29 cellular contexts compared by ENCODE assay signal in the genomic region with DNA sequence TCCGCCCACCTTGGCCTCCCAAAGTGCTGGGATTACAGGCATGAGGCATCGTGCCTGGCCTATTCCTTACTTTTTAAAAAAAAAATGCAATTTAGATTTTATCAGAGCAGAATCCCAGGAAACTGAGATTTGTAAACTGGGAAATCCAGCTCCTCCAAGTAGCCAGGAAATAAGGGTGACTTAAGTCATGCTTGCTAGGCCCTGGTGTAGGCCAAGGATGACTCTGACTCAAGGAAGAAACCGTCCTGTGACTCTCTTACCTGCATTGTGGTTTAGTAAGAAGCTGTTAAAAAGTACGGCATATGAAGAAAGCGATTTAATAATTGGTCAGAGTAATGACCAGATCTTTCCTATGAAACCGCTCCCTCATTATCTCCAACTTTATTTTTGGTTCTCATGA.
"Had no signal": no experiment of that assay in that cellular context is flagged by ENCODE, and none has a peak within 500 bp of the region (broad histone marks: within the 10 kb centered on the region; RNA-seq: fewer than 3 reads in every experiment).

No MANE protein-coding gene starts in this region.

- DNase-seq: activated B cell treated with CpG ODN at 0.5 μM for 24 hours; activated CD4-positive, alpha-beta T cell treated with anti-CD3 and anti-CD28 coated beads for 4 hours; activated CD4-positive, alpha-beta T cell treated with anti-CD3 and anti-CD28 coated beads, Interleukin-2, amount 50 U/mL, for 48 hours; activated CD8-positive, alpha-beta memory T cell treated with anti-CD3 and anti-CD28 coated beads, Interleukin-2, amount 50 U/mL, for 48 hours; activated naive CD4-positive, alpha-beta T cell treated with Interleukin-2 at 50 U/mL for 16 hours; activated naive CD8-positive, alpha-beta T cell treated with anti-CD3 and anti-CD28 coated beads for 36 hours; activated T-cell treated with anti-CD3 and anti-CD28 coated beads, Interleukin-2, amount 50 U/mL, for 4 hours; effector memory CD8-positive, alpha-beta T cell; esophagus squamous epithelium; heart right ventricle; lower lobe of right lung; mesendoderm; naive B cell; occipital lobe; posterior cingulate gyrus; stimulated activated CD4-positive, alpha-beta T cell treated with anti-CD3 and anti-CD28 coated beads, Interleukin-15, amount 100 ng/mL, for 24 hours; stomach; T1000; uterus had no signal

- H3K27ac ChIP-seq: esophagus squamous epithelium, gastroesophageal sphincter, heart right ventricle, lower lobe of right lung, sigmoid colon, stomach, uterus had no signal

- FAIRE-seq: astrocyte, colon, kidney had no signal

- H3K4me1 ChIP-seq: lower lobe of right lung, uterus had no signal

- H3K27me3 Mint-ChIP-seq: activated B cell treated with CpG ODN at 0.5 μM for 24 hours; activated naive CD8-positive, alpha-beta T cell treated with anti-CD3 and anti-CD28 coated beads for 36 hours; central memory CD8-positive, alpha-beta T cell; effector memory CD8-positive, alpha-beta T cell; naive B cell; stimulated activated memory B cell treated with anti-CD40 and anti-IgM and Interleukin-4, amounts not matched to agents 10 μg/mL and 1 μg/mL and 100 μg/mL, for 72 hours had no signal

- H3K9me3 ChIP-seq: esophagus squamous epithelium, gastroesophageal sphincter, heart right ventricle, lower lobe of right lung, sigmoid colon, stomach, transverse colon, uterus had no signal

- ATAC-seq: activated T-cell treated with anti-CD3 and anti-CD28 coated beads, Interleukin-2, amount 50 U/mL, for 4 hours; effector memory CD8-positive, alpha-beta T cell; gastroesophageal sphincter; heart right ventricle; left lobe of liver; lower lobe of right lung; stimulated activated memory B cell treated with anti-CD40 and anti-IgM and Interleukin-4, amounts not matched to agents 10 μg/mL and 1 μg/mL and 100 μg/mL, for 72 hours had no signal

- H3K4me3 ChIP-seq: esophagus squamous epithelium, gastroesophageal sphincter, heart right ventricle, lower lobe of right lung, sigmoid colon, smooth muscle cell, stomach, transverse colon, uterus had no signal

- H3K27ac Mint-ChIP-seq: activated B cell treated with CpG ODN at 0.5 μM for 24 hours; stimulated activated memory B cell treated with anti-CD40 and anti-IgM and Interleukin-4, amounts not matched to agents 10 μg/mL and 1 μg/mL and 100 μg/mL, for 72 hours had no signal

- H3K4me3 Mint-ChIP-seq: activated B cell treated with CpG ODN at 0.5 μM for 24 hours; activated naive CD8-positive, alpha-beta T cell treated with anti-CD3 and anti-CD28 coated beads for 36 hours; activated T-cell treated with anti-CD3 and anti-CD28 coated beads, Interleukin-2, amount 50 U/mL, for 4 hours; central memory CD8-positive, alpha-beta T cell; effector memory CD8-positive, alpha-beta T cell; stimulated activated memory B cell treated with anti-CD40 and anti-IgM and Interleukin-4, amounts not matched to agents 10 μg/mL and 1 μg/mL and 100 μg/mL, for 72 hours had no signal

- H3K36me3 ChIP-seq: lower lobe of right lung, sigmoid colon, transverse colon, uterus had no signal

- H3K9me3 Mint-ChIP-seq: activated B cell treated with CpG ODN at 0.5 μM for 24 hours; activated naive CD8-positive, alpha-beta T cell treated with anti-CD3 and anti-CD28 coated beads for 36 hours; activated T-cell treated with anti-CD3 and anti-CD28 coated beads, Interleukin-2, amount 50 U/mL, for 4 hours; central memory CD8-positive, alpha-beta T cell; effector memory CD8-positive, alpha-beta T cell; naive B cell; stimulated activated memory B cell treated with anti-CD40 and anti-IgM and Interleukin-4, amounts not matched to agents 10 μg/mL and 1 μg/mL and 100 μg/mL, for 72 hours had no signal
